Comparison of ENCODE assay signal across 19 cellular contexts in genomic region chr5:134403951-134404350, GRCh38. TPM values are rescaled to one million over a fixed set of nuclear protein-coding genes. Genes with fewer than 3 reads are reported as not detected.
DNase-seq lines count a peak whose midpoint lies in the region; ATAC-seq, FAIRE-seq and TF ChIP-seq lines count a peak whose summit lies in the region.
"Had no signal": no experiment of that assay in that cellular context is flagged by ENCODE, and none has a peak within 500 bp of the region (broad histone marks: within the 10 kb centered on the region; RNA-seq: fewer than 3 reads in every experiment).

No MANE protein-coding gene starts in this region.

- peak; percentile 42; the same call in 2 of the 3 replicates for ATAC-seq in K562
- ATAC-seq in GM19324 (IDR thresholded peaks at IDR 0.05; ENCODE audit: low FRiP score, unreplicated experiment), result no peak
- no peak for ATAC-seq in HG03159 (IDR thresholded peaks at IDR 0.05; ENCODE audit: unreplicated experiment)

- intact Hi-C loops in K562 (cut with micrococcal nuclease), result no loop called here

- no CpG with 5 or more reads among the region's 5 CpGs for WGBS in H9 (ENCODE audit: extremely low coverage, insufficient read length, low lambda C conversion rate)
- WGBS in K562 (ENCODE audit: insufficient coverage, low coverage, missing lambda C conversion rate), result 46% methylated on average over 5 of the region's 5 CpGs
- WGBS in hepatocyte (ENCODE audit: low lambda C conversion rate, missing lambda C conversion rate), result 74% methylated on average over 5 of the region's 5 CpGs

- no peak for TF ChIP-seq RAD21 in K562 (CRISPR knock-in tag; conservative IDR thresholded peaks at IDR 0.05 in 1 of 2, IDR thresholded peaks at IDR 0.05 in 1 of 2)

- H3K9me3 Mint-ChIP-seq in H9, result no peaks in the 10 kb centered on the region
- H3K9me3 Mint-ChIP-seq: CD14-positive monocyte had no signal

- TF ChIP-seq CTCF in H9 (conservative IDR thresholded peaks at IDR 0.05) (no peak), K562 (IDR thresholded peaks at IDR 0.05 in 2 of 3, conservative IDR thresholded peaks at IDR 0.05 in 1 of 3; ENCODE audit: insufficient read depth in 2 of 3, low read depth in 1 of 3, low read length in 3 of 3) (no peak), hepatocyte (IDR thresholded peaks at IDR 0.05; ENCODE audit: poor library complexity) (no peak)

- no peak overlapping the region for H2BK5ac ChIP-seq in H9 (ENCODE audit: insufficient read length, low read length)

- peak; percentile 65 for FAIRE-seq in K562 (lab: Jason Lieb, UNC)

- H3K9ac ChIP-seq in H9 (ENCODE audit: extremely low read depth, insufficient read length, low read length) (no peak overlapping the region), K562 (ENCODE audit: insufficient read depth in 1 of 2, low read depth in 2 of 2, low read length in 2 of 2) (no peak overlapping the region)
- H3K9ac ChIP-seq: KMS-11 had no signal

- H3K27me3 Mint-ChIP-seq in H9 (ENCODE audit: low read depth), result no peaks in the 10 kb centered on the region

- CTCF ChIA-PET in K562 (lab: Yijun Ruan, JAX; ENCODE audit: low intra/inter-chr PET ratio), result no interaction called here

- H3K36me3 Mint-ChIP-seq in H9 (ENCODE audit: insufficient read depth in 1 of 3, low read depth in 3 of 3), result peaks cover 7 to 43% (median 42%) of the 10 kb centered on the region in 3 experiments; a peak in 6 of 7 replicates

- no peak overlapping the region for H4K5ac ChIP-seq in H9 (ENCODE audit: insufficient read length, low read depth, low read length)

- H4K20me1 ChIP-seq in H9 (ENCODE audit: control insufficient read depth, insufficient read depth, insufficient read length), result no peaks in the 10 kb centered on the region
- no peaks in the 10 kb centered on the region for H4K20me1 ChIP-seq in K562 (replicated peaks; ENCODE audit: control insufficient read depth, insufficient read depth, low read length)
- H4K20me1 ChIP-seq in hepatocyte (ENCODE audit: insufficient read depth, poor library complexity, severe bottlenecking), result no peaks in the 10 kb centered on the region

- H2BK20ac ChIP-seq in H9 (ENCODE audit: low read depth, low read length, poor library complexity, severe bottlenecking), result no peak overlapping the region

- no peaks in the 10 kb centered on the region for H3K9me3 ChIP-seq in H9 (ENCODE audit: control insufficient read depth, low read depth, low read length)
- H3K9me3 ChIP-seq in K562 (replicated peaks; ENCODE audit: control insufficient read depth, insufficient read depth, low read depth, low read length), result no peaks in the 10 kb centered on the region
- H3K9me3 ChIP-seq in hepatocyte (ENCODE audit: low read depth), result no peaks in the 10 kb centered on the region
- H3K9me3 ChIP-seq: HAP-1, SJSA1 had no signal

- no peaks in the 10 kb centered on the region for H3K4me1 Mint-ChIP-seq in H9
- H3K4me1 Mint-ChIP-seq: CD14-positive monocyte had no signal

- BruUV-seq in K562 (replicated peaks; lab: Mats Ljungman, UMichigan), result no TSS peak

- H3K27ac ChIP-seq in H9 (ENCODE audit: insufficient read length, low read depth, low read length) (no peak overlapping the region), K562 (ENCODE audit: extremely low read depth, low read depth, low read length) (no peak overlapping the region), hepatocyte (peak overlapping the region; percentile 40)
- H3K27ac ChIP-seq: 22Rv1, KMS-11, SJSA1 had no signal

- POLR2A ChIA-PET in K562 (lab: Yijun Ruan, JAX), result interaction anchor here (0.6 to 2.1 kb wide), 5 partner anchors 10 to 182 kb away, joined by 3 to 4 read pairs (median 3); no protein-coding TSS in a partner anchor

- TF ChIP-seq POLR2A in K562 (conservative IDR thresholded peaks at IDR 0.05), result no peak

- no peak overlapping the region for H2BK15ac ChIP-seq in H9 (ENCODE audit: low read depth, low read length)

- no peak overlapping the region for H3K14ac ChIP-seq in H9 (ENCODE audit: insufficient read depth, low read length)

- in situ Hi-C loops in K562 (cut with MboI), result no loop called here

- H2AK5ac ChIP-seq in H9 (ENCODE audit: insufficient read length, low read length), result no peak overlapping the region

- H4K8ac ChIP-seq in H9 (replicated peaks; ENCODE audit: insufficient read length, low read depth, low read length), result no peak overlapping the region

- H3K4ac ChIP-seq in H9 (ENCODE audit: low read depth, low read length), result no peak overlapping the region

- H3K4me1 ChIP-seq in H9 (ENCODE audit: insufficient read depth, low read length) (no peaks in the 10 kb centered on the region), K562 (replicated peaks in 1 of 2; ENCODE audit: control insufficient read depth in 2 of 2, insufficient read depth in 2 of 2, low read length in 2 of 2) (peaks cover 0 to 4% of the 10 kb centered on the region in 2 experiments; a peak in 1 of 5 replicates), hepatocyte (ENCODE audit: insufficient read depth) (no peaks in the 10 kb centered on the region)
- H3K4me1 ChIP-seq: HAP-1, SJSA1 had no signal

- no peaks in the 10 kb centered on the region for H3K9me2 ChIP-seq in hepatocyte (replicated peaks; ENCODE audit: insufficient read depth)

- H3K79me2 ChIP-seq in H9 (ENCODE audit: insufficient read depth, low read length) (no peaks in the 10 kb centered on the region), K562 (ENCODE audit: control insufficient read depth, insufficient read depth, low read length) (0 out of 3 replicates have a peak, but pooled peaks cover under 1% of the 10 kb centered on the region), hepatocyte (peaks cover 11% of the 10 kb centered on the region)

- H3K4me3 Mint-ChIP-seq in H9, result no peak overlapping the region
- H3K4me3 Mint-ChIP-seq: CD14-positive monocyte had no signal

- H3K27me3 ChIP-seq in H9 (ENCODE audit: insufficient read depth, low read length), result no peaks in the 10 kb centered on the region
- no peaks in the 10 kb centered on the region for H3K27me3 ChIP-seq in K562 (ENCODE audit: control insufficient read depth in 2 of 2, insufficient read depth in 2 of 2, low read length in 2 of 2)
- H3K27me3 ChIP-seq in hepatocyte, result no peaks in the 10 kb centered on the region
- H3K27me3 ChIP-seq: SJSA1 had no signal

- no peak for TF ChIP-seq EP300 in K562 (IDR thresholded peaks at IDR 0.05; ENCODE audit: low read length)

- peak overlapping the region in 2 of 3 experiments; percentile 68 to 82; a peak in 2 of 7 replicates for H3K27ac Mint-ChIP-seq in H9

- H3K56ac ChIP-seq in H9 (ENCODE audit: insufficient read length, low read depth, low read length), result no peak overlapping the region

- no peak overlapping the region for H3K23ac ChIP-seq in H9 (ENCODE audit: insufficient read length, low read depth, low read length)

- DNase-seq in DMS53 (lab: John Stamatoyannopoulos, UW), result peak; percentile 41
- no peak for DNase-seq in DMS53 treated with DMSO at 0.1 percent for 48 hours (lab: John Stamatoyannopoulos, UW; ENCODE audit: unreplicated experiment)
- no peak for DNase-seq in H9
- DNase-seq in K562 (ENCODE audit: extremely low read depth in 1 of 4, low spot score in 3 of 4), result no peak
- peak; percentile 29 for DNase-seq in hepatocyte (ENCODE audit: low spot score)
- no peak for DNase-seq in KG1 (lab: John Stamatoyannopoulos, UW)
- DNase-seq: AML-193, DND-41, NCI-H1436, NCI-H1930, NCI-H345, NCI-H524 treated with DMSO at 0.1 percent for 48 hours had no signal

- H4K91ac ChIP-seq in H9 (ENCODE audit: insufficient read length, low read depth, low read length), result no peak overlapping the region

- no peak overlapping the region for H3K4me2 ChIP-seq in H9 (ENCODE audit: insufficient read depth, insufficient read length, low read length)
- H3K4me2 ChIP-seq in K562 (ENCODE audit: insufficient read depth, low read length), result no peak overlapping the region
- no peak overlapping the region for H3K4me2 ChIP-seq in hepatocyte
- H3K4me2 ChIP-seq: KMS-11 had no signal

- H3K9me1 ChIP-seq in K562 (ENCODE audit: control insufficient read depth, insufficient read depth, low read length), result no peaks in the 10 kb centered on the region

- H2BK12ac ChIP-seq in H9 (ENCODE audit: insufficient read length, low read depth, low read length), result no peak overlapping the region

- no peak overlapping the region for H3T11ph ChIP-seq in H9 (ENCODE audit: low read length)

- no peak overlapping the region for H3K4me3 ChIP-seq in K562
- no peak overlapping the region for H3K4me3 ChIP-seq in hepatocyte
- H3K4me3 ChIP-seq: HAP-1, SJSA1 had no signal

- no peak overlapping the region for H3K18ac ChIP-seq in H9 (ENCODE audit: insufficient read length, low read depth, low read length)

- H3K36me3 ChIP-seq in K562 (ENCODE audit: control insufficient read depth, insufficient read depth, low read length), result peaks cover 37% of the 10 kb centered on the region; the same call in 2 of the 3 replicates
- no peaks in the 10 kb centered on the region for H3K36me3 ChIP-seq in hepatocyte (replicated peaks; ENCODE audit: insufficient read depth, low read depth)

- no peaks in the 10 kb centered on the region for H3K79me1 ChIP-seq in H9 (ENCODE audit: insufficient read depth, low read depth, low read length, poor library complexity, severe bottlenecking)

- no peak overlapping the region for H2AFZ ChIP-seq in H9 (ENCODE audit: low read length)
- H2AFZ ChIP-seq in K562 (ENCODE audit: low read depth, low read length), result no peak overlapping the region
- H2AFZ ChIP-seq in hepatocyte, result no peak overlapping the region

- H2BK120ac ChIP-seq in H9 (ENCODE audit: low read depth, low read length, poor library complexity, severe bottlenecking), result no peak overlapping the region

- H3K23me2 ChIP-seq in H9 (ENCODE audit: insufficient read length, low read depth, low read length, poor library complexity, severe bottlenecking), result no peaks in the 10 kb centered on the region

RNA-seq across cellular contexts. Expression of gene CDKN2AIPNL, which starts 7.7 kb away (rescaled TPM):
- total RNA-seq in H9 (2021), result 60.0 and 60.3 TPM in 2 replicates
- 12.4 and 12.8 TPM in 2 replicates for total RNA-seq in K562 (2011; cell fraction: chromatin; rRNA removed; ENCODE audit: low replicate concordance)
- total RNA-seq in K562 (2011; cell fraction: nucleolus; rRNA removed), result 12.2 and 14.0 TPM in 2 replicates
- total RNA-seq in K562 (2011; cell fraction: nucleoplasm; rRNA removed), result 21.9 and 23.2 TPM in 2 replicates
- 46.4 and 90.0 TPM in 2 replicates for total RNA-seq in K562 (2014; rRNA removed)
- total RNA-seq in K562 (2014; rRNA removed; fragmentation: Illumina TruSeq; extraction: Trizol), result 40.7 and 45.5 TPM in 2 replicates
- 41.8 and 43.1 TPM in 2 replicates for total RNA-seq in K562 (2015; rRNA removed; fragmentation: Illumina TruSeq; extraction: Trizol)
- 40.0 and 42.1 TPM in 2 replicates for total RNA-seq in K562 (2021)
- 29.6 and 44.3 TPM in 2 replicates for polyA plus RNA-seq in K562 (2011; rRNA removed)
- 22.1 and 37.0 TPM in 2 replicates for polyA plus RNA-seq in K562 (2011; cell fraction: cytosol; rRNA removed)
- polyA plus RNA-seq in K562 (2011; cell fraction: nucleus; rRNA removed), result 10.8 and 15.7 TPM in 2 replicates
- 33.3 and 57.5 TPM in 2 replicates for polyA plus RNA-seq in K562 (2012)
- polyA plus RNA-seq in K562 (2014; fragmentation: Illumina TruSeq; extraction: Trizol), result 39.2 and 42.2 TPM in 2 replicates
- polyA plus RNA-seq in K562 (2014; fragmentation: Nextera tagmentation; extraction: Ambion mirVana), result 10 to 100 TPM; 19.9 to 30.7 TPM
- polyA plus RNA-seq in K562 (2014; rRNA removed), result 46.9 and 55.4 TPM in 2 replicates
- 15.6 and 16.0 TPM in 2 replicates for polyA minus RNA-seq in K562 (2011; rRNA and poly(A)+ RNA removed)
- polyA minus RNA-seq in K562 (2011; cell fraction: cytosol; rRNA and poly(A)+ RNA removed), result 12.5 and 12.6 TPM in 2 replicates
- polyA minus RNA-seq in K562 (2011; cell fraction: nucleus; rRNA and poly(A)+ RNA removed), result 5.3 and 10.7 TPM in 2 replicates
- total RNA-seq in hepatocyte, result 24.1 and 34.4 TPM in 2 replicates
- polyA plus RNA-seq in hepatocyte, result 29.9 and 30.0 TPM in 2 replicates

RNA-seq across cellular contexts. Expression of gene UBE2B, which starts 32.6 kb away (rescaled TPM):
- 50.3 and 50.6 TPM in 2 replicates for total RNA-seq in H9 (2021)
- 39.2 and 116 TPM in 2 replicates for total RNA-seq in K562 (2011; cell fraction: chromatin; rRNA removed; ENCODE audit: low replicate concordance)
- 17.2 and 18.7 TPM in 2 replicates for total RNA-seq in K562 (2011; cell fraction: nucleolus; rRNA removed)
- total RNA-seq in K562 (2011; cell fraction: nucleoplasm; rRNA removed), result 47.7 and 64.6 TPM in 2 replicates
- total RNA-seq in K562 (2014; rRNA removed), result 8.4 and 13.1 TPM in 2 replicates
- 61.8 and 72.4 TPM in 2 replicates for total RNA-seq in K562 (2014; rRNA removed; fragmentation: Illumina TruSeq; extraction: Trizol)
- total RNA-seq in K562 (2015; rRNA removed; fragmentation: Illumina TruSeq; extraction: Trizol), result 37.8 and 40.0 TPM in 2 replicates
- total RNA-seq in K562 (2021), result 73.1 and 75.5 TPM in 2 replicates
- 64.1 and 83.2 TPM in 2 replicates for polyA plus RNA-seq in K562 (2011; rRNA removed)
- polyA plus RNA-seq in K562 (2011; cell fraction: cytosol; rRNA removed), result 13.4 and 26.8 TPM in 2 replicates
- 16.4 and 23.7 TPM in 2 replicates for polyA plus RNA-seq in K562 (2011; cell fraction: nucleus; rRNA removed)
- 77.7 and 90.1 TPM in 2 replicates for polyA plus RNA-seq in K562 (2012)
- 71.6 and 88.9 TPM in 2 replicates for polyA plus RNA-seq in K562 (2014; fragmentation: Illumina TruSeq; extraction: Trizol)
- polyA plus RNA-seq in K562 (2014; fragmentation: Nextera tagmentation; extraction: Ambion mirVana), result 100 to 1,000 TPM; 165 to 198 TPM
- polyA plus RNA-seq in K562 (2014; rRNA removed), result 38.0 and 54.7 TPM in 2 replicates
- 23.5 and 30.8 TPM in 2 replicates for polyA minus RNA-seq in K562 (2011; rRNA and poly(A)+ RNA removed)
- polyA minus RNA-seq in K562 (2011; cell fraction: cytosol; rRNA and poly(A)+ RNA removed), result 32.7 and 42.6 TPM in 2 replicates
- 12.8 and 16.6 TPM in 2 replicates for polyA minus RNA-seq in K562 (2011; cell fraction: nucleus; rRNA and poly(A)+ RNA removed)
- 78.9 and 82.0 TPM in 2 replicates for total RNA-seq in hepatocyte
- polyA plus RNA-seq in hepatocyte, result 117 and 128 TPM in 2 replicates

RNA-seq across cellular contexts. Expression of gene CDKL3, which starts 37.0 kb away (rescaled TPM):
- total RNA-seq in H9 (2021) (2.5 and 2.8 TPM in 2 replicates), K562 (2014; rRNA removed) (0.23 and 0.65 TPM in 2 replicates), K562 (2014; rRNA removed; fragmentation: Illumina TruSeq; extraction: Trizol) (1.5 and 1.8 TPM in 2 replicates), K562 (2015; rRNA removed; fragmentation: Illumina TruSeq; extraction: Trizol) (0.51 and 1.1 TPM in 2 replicates), K562 (2021) (1.1 and 1.8 TPM in 2 replicates), hepatocyte (1.4 and 3.4 TPM in 2 replicates)
- 0.19 TPM in 1 of 2 replicates, not detected in the other for total RNA-seq in K562 (2011; cell fraction: chromatin; rRNA removed; ENCODE audit: low replicate concordance)
- not detected in 2 replicates for total RNA-seq in K562 (2011; cell fraction: nucleolus; rRNA removed)
- 0.66 and 0.92 TPM in 2 replicates for total RNA-seq in K562 (2011; cell fraction: nucleoplasm; rRNA removed)
- polyA plus RNA-seq in K562 (2011; rRNA removed) (3.1 and 5.0 TPM in 2 replicates), K562 (2014; fragmentation: Illumina TruSeq; extraction: Trizol) (1.5 and 2.4 TPM in 2 replicates), K562 (2014; fragmentation: Nextera tagmentation; extraction: Ambion mirVana) (1 to 10 TPM; 3.3 to 3.9 TPM), K562 (2014; rRNA removed) (1.2 and 1.7 TPM in 2 replicates), hepatocyte (1.1 and 1.4 TPM in 2 replicates)
- 0.57 and 1.8 TPM in 2 replicates for polyA plus RNA-seq in K562 (2011; cell fraction: cytosol; rRNA removed)
- polyA plus RNA-seq in K562 (2011; cell fraction: nucleus; rRNA removed), result 2.6 and 4.1 TPM in 2 replicates
- polyA plus RNA-seq in K562 (2012), result 1.5 and 1.7 TPM in 2 replicates
- polyA minus RNA-seq in K562 (2011; rRNA and poly(A)+ RNA removed), result 0.49 and 0.96 TPM in 2 replicates
- polyA minus RNA-seq in K562 (2011; cell fraction: cytosol; rRNA and poly(A)+ RNA removed), result not detected in 2 replicates
- 0.33 TPM in 1 of 2 replicates, not detected in the other for polyA minus RNA-seq in K562 (2011; cell fraction: nucleus; rRNA and poly(A)+ RNA removed)

Comparison
In these comparisons a context has a peak if more than half of its experiments do, and no peak if none do; other contexts are left out.
1. DNase-seq: peak in DMS53 (single experiment) and hepatocyte (single experiment); none in DMS53 treated with DMSO at 0.1 percent for 48 hours (single experiment), H9 (single experiment), K562 (0 of 4) and KG1 (single experiment).